In the genomic region with DNA sequence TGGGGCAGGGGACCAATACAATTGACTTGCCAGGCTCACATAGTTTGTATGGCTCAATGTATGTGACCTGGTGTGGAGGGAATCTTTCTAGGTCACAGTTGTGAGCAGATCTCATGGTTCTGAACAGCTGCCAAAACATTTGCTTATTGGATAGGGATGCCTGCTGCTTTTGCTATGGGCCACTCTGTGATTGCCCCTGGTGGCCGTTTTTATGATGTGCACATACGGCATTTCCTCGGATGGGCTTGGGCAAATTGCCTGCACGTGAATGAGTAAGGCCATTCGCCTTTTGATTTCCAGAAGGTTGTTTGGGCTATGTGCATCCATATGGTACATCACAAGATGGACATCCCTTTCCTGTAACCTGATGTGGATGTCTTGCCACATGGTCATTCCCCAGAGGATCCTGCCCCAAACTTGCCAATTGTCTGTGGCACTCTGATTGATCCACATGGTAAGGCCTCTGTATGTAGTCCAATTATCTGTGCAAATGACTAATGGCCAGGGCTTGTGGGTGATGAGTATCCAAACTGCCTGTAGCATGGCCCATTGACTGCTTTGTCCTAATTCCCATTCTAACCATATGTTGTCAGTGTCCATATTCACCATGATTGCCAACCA, we compare ENCODE assay signal across 1 cellular context.
A peak's percentile ranks its signal among the peaks of the same experiment; 100 is the strongest.
TF ChIP-seq lines count a peak whose summit lies in the region.

No MANE protein-coding gene starts in this region.

TF ChIP-seq in IMR-90, 13 proteins besides CTCF, POLR2A, EP300 and RAD21:
- no peak for TF ChIP-seq MAZ (IDR thresholded peaks at IDR 0.05; ENCODE audit: borderline replicate concordance, low read depth, low read length)
- peak; percentile 40; the same call in 1 of the 2 replicates for TF ChIP-seq MAFK (IDR thresholded peaks at IDR 0.05; ENCODE audit: low read depth, low read length)
- TF ChIP-seq BHLHE40 (IDR thresholded peaks at IDR 0.05; ENCODE audit: low read depth, low read length), result peak; percentile 93
- 0 out of 2 replicates have a peak, but pooled peaks have one; percentile 26 for TF ChIP-seq SMC3 (IDR thresholded peaks at IDR 0.05; ENCODE audit: low read depth, low read length)
